Comparison of ENCODE assay signal across 28 cellular contexts in genomic region chr7:17942231-17942630, GRCh38. TPM values are rescaled to one million over a fixed set of nuclear protein-coding genes. Genes with fewer than 3 reads are reported as not detected.
DNase-seq lines count a peak whose midpoint lies in the region; ATAC-seq, FAIRE-seq and TF ChIP-seq lines count a peak whose summit lies in the region.
"Had no signal": no experiment of that assay in that cellular context is flagged by ENCODE, and none has a peak within 500 bp of the region (broad histone marks: within the 10 kb centered on the region; RNA-seq: fewer than 3 reads in every experiment).

No MANE protein-coding gene starts in this region.

- DNase-seq in activated T-cell treated with anti-CD3 and anti-CD28 coated beads, Interleukin-2, amount 50 U/mL, for 24 hours: no peak
- no peak for DNase-seq in activated T-cell treated with anti-CD3 and anti-CD28 coated beads, Interleukin-2, amount 50 U/mL, for 48 hours
- DNase-seq in PC-3 (peak; percentile 7), islet precursor cell (peak; percentile 79), trophoblast cell (peak; percentile 93 to 98), NCI-H146 treated with DMSO at 0.1 percent for 48 hours (lab: John Stamatoyannopoulos, UW; ENCODE audit: unreplicated experiment) (no peak), urothelium cell line (ENCODE audit: low spot score) (no peak)
- DNase-seq in activated CD4-positive, alpha-beta T cell treated with anti-CD3 and anti-CD28 coated beads for 4 hours: no peak
- DNase-seq: activated CD8-positive, alpha-beta memory T cell treated with anti-CD3 and anti-CD28 coated beads for 24 hours; activated naive CD4-positive, alpha-beta T cell treated with anti-CD3 and anti-CD28 coated beads, Interleukin-2, amount 10 ng/mL, durations not matched to agents 7 days and 5 days; activated T-cell treated with anti-CD3 and anti-CD28 coated beads, Interleukin-2, amount 50 U/mL, for 4 hours; AML-193; cerebellar nuclear complex; heart left ventricle; left cardiac atrium; midbrain; NCI-H1105 treated with DMSO at 0.1 percent for 48 hours; NCI-H2081; NCI-H446; sigmoid colon; SJCRH30; stimulated activated naive CD4-positive, alpha-beta T cell treated with Interleukin-2 at 50 U/mL for 16 hours; thyroid gland had no signal

- no peaks in the 10 kb centered on the region for H3K9me3 Mint-ChIP-seq in activated T-cell treated with anti-CD3 and anti-CD28 coated beads, Interleukin-2, amount 50 U/mL, for 24 hours
- H3K9me3 Mint-ChIP-seq: activated naive CD4-positive, alpha-beta T cell treated with anti-CD3 and anti-CD28 coated beads, Interleukin-2, amount 10 ng/mL, durations not matched to agents 7 days and 5 days; activated T-cell treated with anti-CD3 and anti-CD28 coated beads, Interleukin-2, amount 50 U/mL, for 4 hours had no signal

- H3K27ac Mint-ChIP-seq in activated T-cell treated with anti-CD3 and anti-CD28 coated beads, Interleukin-2, amount 50 U/mL, for 24 hours: no peak overlapping the region
- H3K27ac Mint-ChIP-seq: activated naive CD4-positive, alpha-beta T cell treated with anti-CD3 and anti-CD28 coated beads, Interleukin-2, amount 10 ng/mL, durations not matched to agents 7 days and 5 days had no signal

- no peak overlapping the region for H3K27ac ChIP-seq in PC-3 (ENCODE audit: low read length)
- peak overlapping the region; percentile 46 for H3K27ac ChIP-seq in trophoblast cell (ENCODE audit: low read depth, low read length)
- H3K27ac ChIP-seq: heart left ventricle, prostate gland, sigmoid colon, SJCRH30, thyroid gland had no signal

- no peak overlapping the region for H2BK120ac ChIP-seq in trophoblast cell (ENCODE audit: insufficient read depth, low read length, poor library complexity)

- no peak overlapping the region for H3K18ac ChIP-seq in trophoblast cell (ENCODE audit: low read length)

- no TSS peak for BruUV-seq in PC-3 (replicated peaks; lab: Mats Ljungman, UMichigan)

- H4K20me1 ChIP-seq in PC-3 (ENCODE audit: low read length): peaks cover 15% of the 10 kb centered on the region; the same call in 1 of the 2 replicates

- H2BK12ac ChIP-seq in trophoblast cell (ENCODE audit: low read length): no peak overlapping the region

- H3K79me1 ChIP-seq in trophoblast cell (ENCODE audit: low read length): peaks cover 13% of the 10 kb centered on the region

- peaks cover 30% of the 10 kb centered on the region for H3K4me1 ChIP-seq in PC-3 (ENCODE audit: insufficient read depth, low read length)
- H3K4me1 ChIP-seq in trophoblast cell (ENCODE audit: control insufficient read depth in 1 of 2, insufficient read depth in 2 of 2, low read length in 2 of 2): peaks cover 0 to 2% of the 10 kb centered on the region in 2 experiments

- H3K4me3 Mint-ChIP-seq in activated T-cell treated with anti-CD3 and anti-CD28 coated beads, Interleukin-2, amount 50 U/mL, for 24 hours: peak overlapping the region; percentile 97

- no CpG with 5 or more reads among the region's 1 CpG for WGBS in trophoblast cell (ENCODE audit: extremely low coverage, insufficient coverage, insufficient read length)

- H3K79me2 ChIP-seq in PC-3 (ENCODE audit: low read length) (peaks cover 34% of the 10 kb centered on the region), trophoblast cell (ENCODE audit: control insufficient read depth, insufficient read depth, low read length, poor library complexity) (peaks cover 9% of the 10 kb centered on the region)

- H3K4me3 ChIP-seq in PC-3 (ENCODE audit: low read length): no peak overlapping the region
- H3K4me3 ChIP-seq in trophoblast cell (ENCODE audit: low read depth, low read length): no peak overlapping the region
- H3K4me3 ChIP-seq: GM12878, prostate gland, sigmoid colon, SJCRH30, thyroid gland had no signal

- no peak overlapping the region for H3K4me2 ChIP-seq in PC-3 (ENCODE audit: low read length)
- H3K4me2 ChIP-seq in trophoblast cell (ENCODE audit: low read length): peak overlapping the region; percentile 3

- H3K27me3 Mint-ChIP-seq in activated T-cell treated with anti-CD3 and anti-CD28 coated beads, Interleukin-2, amount 50 U/mL, for 24 hours: no peaks in the 10 kb centered on the region

- H3K9ac ChIP-seq in PC-3 (ENCODE audit: low read length): no peak overlapping the region
- H3K9ac ChIP-seq in trophoblast cell (ENCODE audit: low read length): no peak overlapping the region

- H4K91ac ChIP-seq in trophoblast cell (ENCODE audit: low read depth, low read length): no peak overlapping the region

- no peak for TF ChIP-seq CTCF in PC-3 (conservative IDR thresholded peaks at IDR 0.05; ENCODE audit: low read depth, low read length)

- H2BK5ac ChIP-seq in trophoblast cell (ENCODE audit: low read depth, low read length, poor library complexity): no peak overlapping the region

- H4K12ac ChIP-seq in trophoblast cell (ENCODE audit: low read depth, low read length): no peak overlapping the region

- H3K36me3 ChIP-seq in PC-3 (ENCODE audit: low read depth, low read length) (no peaks in the 10 kb centered on the region), trophoblast cell (ENCODE audit: control insufficient read depth in 1 of 2, insufficient read depth in 2 of 2, low read length in 2 of 2) (no peaks in the 10 kb centered on the region)
- H3K36me3 ChIP-seq: heart left ventricle, prostate gland, sigmoid colon, SJCRH30, thyroid gland had no signal

- no peak for ATAC-seq in PC-3
- ATAC-seq: activated T-cell treated with anti-CD3 and anti-CD28 coated beads, Interleukin-2, amount 50 U/mL, for 4 hours; GM12878; heart left ventricle; left cardiac atrium; Panc1 had no signal

- H3K4me1 Mint-ChIP-seq in activated T-cell treated with anti-CD3 and anti-CD28 coated beads, Interleukin-2, amount 50 U/mL, for 24 hours (ENCODE audit: low read depth): peaks cover 46% of the 10 kb centered on the region

- CTCF ChIA-PET in PC-3 (lab: Charles Lee): no interaction called here

- H4K8ac ChIP-seq in trophoblast cell (ENCODE audit: low read depth, low read length): no peak overlapping the region

- POLR2A ChIA-PET in PC-3 (lab: Charles Lee; ENCODE audit: unreplicated experiment): no interaction called here

- H3K4ac ChIP-seq in trophoblast cell (ENCODE audit: low read depth, low read length): no peak overlapping the region

- H3K23ac ChIP-seq in trophoblast cell (ENCODE audit: low read length): no peak overlapping the region

- H2AK5ac ChIP-seq in trophoblast cell (ENCODE audit: low read length): no peak overlapping the region

- no peaks in the 10 kb centered on the region for H3K9me2 ChIP-seq in PC-3 (replicated peaks; ENCODE audit: low read length)

- H3K9me3 ChIP-seq in PC-3 (ENCODE audit: low read length): no peaks in the 10 kb centered on the region
- no peaks in the 10 kb centered on the region for H3K9me3 ChIP-seq in trophoblast cell (ENCODE audit: insufficient read depth, low read depth, low read length)
- H3K9me3 ChIP-seq: heart left ventricle, prostate gland, sigmoid colon, SJCRH30, thyroid gland had no signal

- no peaks in the 10 kb centered on the region for H3F3A ChIP-seq in PC-3 (ENCODE audit: low read length, unreplicated experiment)

- no peak overlapping the region for H2AFZ ChIP-seq in PC-3 (ENCODE audit: low read length)
- H2AFZ ChIP-seq in trophoblast cell (ENCODE audit: insufficient read depth, low read length, poor library complexity): no peak overlapping the region

- no peak overlapping the region for H3K14ac ChIP-seq in trophoblast cell (ENCODE audit: low read length)

- peaks cover 23% of the 10 kb centered on the region for H3K36me3 Mint-ChIP-seq in activated T-cell treated with anti-CD3 and anti-CD28 coated beads, Interleukin-2, amount 50 U/mL, for 24 hours (ENCODE audit: low read depth)

- H3K27me3 ChIP-seq in PC-3 (ENCODE audit: low read length) (no peaks in the 10 kb centered on the region), trophoblast cell (ENCODE audit: insufficient read depth, low read length) (no peaks in the 10 kb centered on the region)
- H3K27me3 ChIP-seq: heart left ventricle, sigmoid colon, SJCRH30, thyroid gland had no signal

- FAIRE-seq in urothelium cell line (lab: Jason Lieb, UNC): no peak
- FAIRE-seq: GM12878, H1, TTC549 had no signal

- intact Hi-C loops in PC-3 (cut with micrococcal nuclease): loop anchor here (5.0 kb wide), 1 partner anchor 170 kb away; no protein-coding TSS in a partner anchor

RNA-seq across cellular contexts. Expression of gene SNX13, which starts 1.9 kb away (rescaled TPM):
- 26.1 and 33.9 TPM in 2 replicates for total RNA-seq in PC-3 (2014; rRNA removed)
- polyA plus RNA-seq in trophoblast cell (2013): 29.8 and 31.6 TPM in 2 replicates

Comparison
In these comparisons a context has a peak if more than half of its experiments do, and no peak if none do; other contexts are left out.
1. DNase-seq: peak in PC-3 (single experiment), islet precursor cell (single experiment) and trophoblast cell (2 of 2); none in activated T-cell treated with anti-CD3 and anti-CD28 coated beads, Interleukin-2, amount 50 U/mL, for 24 hours (single experiment), activated T-cell treated with anti-CD3 and anti-CD28 coated beads, Interleukin-2, amount 50 U/mL, for 48 hours (0 of 2), activated CD4-positive, alpha-beta T cell treated with anti-CD3 and anti-CD28 coated beads for 4 hours (0 of 2), NCI-H146 treated with DMSO at 0.1 percent for 48 hours (single experiment) and urothelium cell line (single experiment).